Comparison of ENCODE assay signal across 1 cellular context in genomic region chr19:34308381-34309367, GRCh38.
TF ChIP-seq lines count a peak whose summit lies in the region.

No MANE protein-coding gene starts in this region.

TF ChIP-seq in HepG2, 621 proteins besides CTCF, POLR2A, EP300 and RAD21:
- peak; percentile 53 for TF ChIP-seq CEBPB (IDR thresholded peaks at IDR 0.05; ENCODE audit: borderline replicate concordance, low read depth, low read length)
- TF ChIP-seq SIN3B (IDR thresholded peaks at IDR 0.05; ENCODE audit: low read length), result no peak
- TF ChIP-seq ZNF276 (CRISPR knock-in tag; IDR thresholded peaks at IDR 0.05; ENCODE audit: low read depth), result no peak
- no peak for TF ChIP-seq GRHL1 (CRISPR knock-in tag; conservative IDR thresholded peaks at IDR 0.05)
